8 cellular contexts compared by ENCODE assay signal in genomic region chr2:239824051-239824694, GRCh38.
DNase-seq lines count a peak whose midpoint lies in the region; ATAC-seq and TF ChIP-seq lines count a peak whose summit lies in the region.
"Had no signal": no experiment of that assay in that cellular context is flagged by ENCODE, and none has a peak within 500 bp of the region (broad histone marks: within the 10 kb centered on the region; RNA-seq: fewer than 3 reads in every experiment).

No MANE protein-coding gene starts in this region.

- H3K4me2 ChIP-seq in H9 (ENCODE audit: insufficient read depth, insufficient read length, low read length) = peak overlapping the region; percentile 3

- H3K9me3 Mint-ChIP-seq in H9 = peaks cover 0 to 3% of the 10 kb centered on the region in 2 experiments; a peak in 2 of 5 replicates
- H3K9me3 Mint-ChIP-seq in endodermal cell = no peaks in the 10 kb centered on the region

- H3K79me1 ChIP-seq in H9 (ENCODE audit: insufficient read depth, low read depth, low read length, poor library complexity, severe bottlenecking) = no peaks in the 10 kb centered on the region

- H3K27me3 Mint-ChIP-seq in H9 (ENCODE audit: low read depth) (peaks cover 24% of the 10 kb centered on the region), endodermal cell (ENCODE audit: insufficient read depth) (peaks cover 12% of the 10 kb centered on the region)

- H3K36me3 ChIP-seq in endodermal cell (ENCODE audit: control insufficient read depth, insufficient read depth, low read length) = no peaks in the 10 kb centered on the region

- H2BK12ac ChIP-seq in H9 (ENCODE audit: insufficient read length, low read depth, low read length) = no peak overlapping the region

- ATAC-seq in GM18517 (IDR thresholded peaks at IDR 0.05; ENCODE audit: unreplicated experiment) (no peak), GM18502 (IDR thresholded peaks at IDR 0.05; ENCODE audit: poor library complexity, unreplicated experiment) (no peak), GM18867 (IDR thresholded peaks at IDR 0.05; ENCODE audit: unreplicated experiment) (no peak)

- H3K36me3 Mint-ChIP-seq in H9 (ENCODE audit: insufficient read depth in 1 of 3, low read depth in 3 of 3) = no peaks in the 10 kb centered on the region; a peak in 2 of 7 replicates
- no peaks in the 10 kb centered on the region for H3K36me3 Mint-ChIP-seq in endodermal cell (ENCODE audit: low read depth)
- H3K36me3 Mint-ChIP-seq: brain had no signal

- H3K23me2 ChIP-seq in H9 (ENCODE audit: insufficient read length, low read depth, low read length, poor library complexity, severe bottlenecking) = no peaks in the 10 kb centered on the region

- no peak overlapping the region for H3T11ph ChIP-seq in H9 (ENCODE audit: low read length)

- no peak overlapping the region for H4K91ac ChIP-seq in H9 (ENCODE audit: insufficient read length, low read depth, low read length)

- H3K4me3 ChIP-seq in endodermal cell (ENCODE audit: low read length) = no peak overlapping the region

- no peaks in the 10 kb centered on the region for H3K27me3 ChIP-seq in H9 (ENCODE audit: insufficient read depth, low read length)
- peaks cover 6% of the 10 kb centered on the region for H3K27me3 ChIP-seq in endodermal cell (ENCODE audit: control insufficient read depth, insufficient read depth, low read length, poor library complexity, severe bottlenecking)

- no peak overlapping the region for H4K8ac ChIP-seq in H9 (replicated peaks; ENCODE audit: insufficient read length, low read depth, low read length)

- H2AFZ ChIP-seq in H9 (ENCODE audit: low read length) = no peak overlapping the region

- no peak overlapping the region for H2BK15ac ChIP-seq in H9 (ENCODE audit: low read depth, low read length)

- no peak overlapping the region for H3K18ac ChIP-seq in H9 (ENCODE audit: insufficient read length, low read depth, low read length)

- WGBS in H9 (ENCODE audit: extremely low coverage, insufficient read length, low lambda C conversion rate) = no CpG with 5 or more reads among the region's 11 CpGs
- 68 to 73% methylated on average over 9 to 11 of the region's 11 CpGs for WGBS in endodermal cell (ENCODE audit: insufficient coverage in 1 of 2, insufficient read length in 1 of 2), 2 experiments

- peak; percentile 72; the same call in 2 of the 3 replicates for TF ChIP-seq CTCF in H9 (conservative IDR thresholded peaks at IDR 0.05)
- peak; percentile 77 for TF ChIP-seq CTCF in endodermal cell (conservative IDR thresholded peaks at IDR 0.05)

- H3K9me3 ChIP-seq in H9 (ENCODE audit: control insufficient read depth, low read depth, low read length) = no peaks in the 10 kb centered on the region
- no peaks in the 10 kb centered on the region for H3K9me3 ChIP-seq in endodermal cell (ENCODE audit: control insufficient read depth, low read length)

- no peak overlapping the region for H2BK20ac ChIP-seq in H9 (ENCODE audit: low read depth, low read length, poor library complexity, severe bottlenecking)

- H3K79me2 ChIP-seq in H9 (ENCODE audit: insufficient read depth, low read length) = no peaks in the 10 kb centered on the region

- H3K27ac ChIP-seq in H9 (ENCODE audit: insufficient read length, low read depth, low read length) (no peak overlapping the region), endodermal cell (ENCODE audit: low read depth, low read length) (no peak overlapping the region)

- H4K20me1 ChIP-seq in H9 (ENCODE audit: control insufficient read depth, insufficient read depth, insufficient read length) = no peaks in the 10 kb centered on the region

- H3K14ac ChIP-seq in H9 (ENCODE audit: insufficient read depth, low read length) = no peak overlapping the region

- DNase-seq in H9 (peak; percentile 84), NCI-H2171 (lab: John Stamatoyannopoulos, UW) (peak; percentile 57), endodermal cell (peak; percentile 89), posterior vena cava (ENCODE audit: low spot score) (peak; percentile 60)

- no peak overlapping the region for H2AK5ac ChIP-seq in H9 (ENCODE audit: insufficient read length, low read length)

- H3K27ac Mint-ChIP-seq in H9 (no peak overlapping the region), endodermal cell (no peak overlapping the region)

- H3K4me1 Mint-ChIP-seq in H9 (peaks cover 25 to 27% of the 10 kb centered on the region in 2 experiments), endodermal cell (peaks cover 7% of the 10 kb centered on the region)

- no peak overlapping the region for H3K23ac ChIP-seq in H9 (ENCODE audit: insufficient read length, low read depth, low read length)

- H4K5ac ChIP-seq in H9 (ENCODE audit: insufficient read length, low read depth, low read length) = no peak overlapping the region

- no peak overlapping the region for H3K56ac ChIP-seq in H9 (ENCODE audit: insufficient read length, low read depth, low read length)

- H3K9ac ChIP-seq in H9 (ENCODE audit: extremely low read depth, insufficient read length, low read length) (no peak overlapping the region), endodermal cell (ENCODE audit: extremely low read depth, low read length, poor library complexity, severe bottlenecking) (no peak overlapping the region)

- intact Hi-C loops in posterior vena cava (cut with DNase I) = no loop called here

- no peak overlapping the region for H2BK5ac ChIP-seq in H9 (ENCODE audit: insufficient read length, low read length)

- no peak overlapping the region for H3K4ac ChIP-seq in H9 (ENCODE audit: low read depth, low read length)

- H3K4me3 Mint-ChIP-seq in H9 (peak overlapping the region; percentile 24 to 53; a peak in 4 of 5 replicates), endodermal cell (no peak overlapping the region)
- H3K4me3 Mint-ChIP-seq: brain had no signal

- H3K4me1 ChIP-seq in H9 (ENCODE audit: insufficient read depth, low read length) (no peaks in the 10 kb centered on the region; the same call in 1 of the 2 replicates), endodermal cell (ENCODE audit: control insufficient read depth, insufficient read depth, low read length) (no peaks in the 10 kb centered on the region)

- H2BK120ac ChIP-seq in H9 (ENCODE audit: low read depth, low read length, poor library complexity, severe bottlenecking) = no peak overlapping the region
